In the genomic region with DNA sequence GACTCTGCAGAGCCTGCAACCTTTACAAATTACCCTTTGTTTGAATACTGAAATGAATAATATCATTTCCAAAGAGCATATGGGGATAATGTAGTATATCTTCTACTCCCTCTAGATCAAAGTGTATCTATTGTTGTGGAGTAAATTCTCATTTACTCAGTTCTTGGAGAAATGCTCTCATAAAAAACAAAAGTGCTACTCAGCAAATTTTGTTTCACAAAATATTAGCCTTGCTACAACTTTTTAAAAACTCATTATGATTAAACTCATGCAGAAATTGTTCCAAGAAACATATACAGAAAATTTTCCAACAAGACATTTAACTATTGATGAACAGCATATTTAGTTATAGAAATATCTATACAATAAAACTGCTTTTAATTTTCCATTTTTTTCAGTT, we compare ENCODE assay signal across 9 cellular contexts.
"Had no signal": no experiment of that assay in that cellular context is flagged by ENCODE, and none has a peak within 500 bp of the region (broad histone marks: within the 10 kb centered on the region; RNA-seq: fewer than 3 reads in every experiment).

No MANE protein-coding gene starts in this region.

- ATAC-seq: HCT116 had no signal

- H3K4me2 ChIP-seq: KMS-11 had no signal

- H3K4me3 Mint-ChIP-seq: HFFc6 had no signal

- H3K4me3 ChIP-seq: GM23248, HAP-1 had no signal

- H3K4me1 ChIP-seq: HAP-1 had no signal

- DNase-seq: GM23248, GOT3, H7, HFFc6, KBM-7 had no signal

- H2AFZ ChIP-seq: GM23248 had no signal

- H3K9ac ChIP-seq: GM23248, KMS-11 had no signal

- H3K27ac Mint-ChIP-seq: HFFc6 had no signal

- H3K27ac ChIP-seq: GM23248, HL-60, KMS-11 had no signal

- H3K36me3 ChIP-seq: HAP-1 had no signal

- H3K9me3 ChIP-seq: HAP-1 had no signal
